In the genomic region with DNA sequence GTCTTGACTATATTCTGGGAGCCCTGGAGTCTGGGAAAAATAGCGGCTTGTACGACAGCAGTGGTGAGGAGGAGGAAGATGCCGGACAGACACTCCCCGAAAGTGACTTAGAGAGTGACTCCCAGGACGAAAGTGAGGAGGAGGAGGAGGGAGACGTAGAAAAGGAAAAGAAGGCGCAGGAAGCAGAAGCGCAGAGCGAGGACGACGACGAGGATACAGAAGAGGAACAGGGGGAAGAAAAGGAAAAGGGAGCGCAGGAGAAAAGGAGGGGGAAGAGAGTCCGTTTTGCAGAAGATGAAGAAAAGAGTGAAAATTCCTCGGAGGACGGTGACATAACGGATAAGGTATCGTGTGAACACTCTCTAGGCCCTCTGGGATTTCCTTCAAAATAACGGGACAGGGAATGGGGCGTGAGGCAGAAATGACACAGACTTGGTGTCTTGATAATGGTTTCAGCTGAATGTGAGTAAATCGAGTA, we compare ENCODE assay signal across 8 cellular contexts. TPM values are rescaled to one million over a fixed set of nuclear protein-coding genes. Genes with fewer than 3 reads are reported as not detected.
DNase-seq lines count a peak whose midpoint lies in the region; ATAC-seq and TF ChIP-seq lines count a peak whose summit lies in the region.

No MANE protein-coding gene starts in this region.

- H3K36me3 Mint-ChIP-seq in activated naive CD4-positive, alpha-beta T cell treated with anti-CD3 and anti-CD28 coated beads, Interleukin-2, amount 50 U/mL, for 72 hours: peaks cover 19 to 56% of the 10 kb centered on the region in 2 donors

- no peak for TF ChIP-seq EP300 in tibial nerve (IDR thresholded peaks at IDR 0.05)

- H3K27ac ChIP-seq in right atrium auricular region (no peak overlapping the region), tibial nerve (peak overlapping the region in 1 of 4 donors; percentile 62)

- WGBS in tibial nerve, 2 donors: 2 to 3% methylated on average over 21 of the region's 21 CpGs

- H3K9me3 ChIP-seq in right atrium auricular region: no peaks in the 10 kb centered on the region
- H3K9me3 ChIP-seq in tibial nerve: no peaks in the 10 kb centered on the region

- no peak for ATAC-seq in left cardiac atrium
- no peak for ATAC-seq in activated naive CD4-positive, alpha-beta T cell treated with anti-CD3 and anti-CD28 coated beads, Interleukin-2, amount 50 U/mL, for 72 hours

- H3K4me1 ChIP-seq in right atrium auricular region (peaks cover 0 to 27% of the 10 kb centered on the region in 2 donors), tibial nerve (peaks cover 0 to 55% (median 16%) of the 10 kb centered on the region in 4 donors)

- no peak for TF ChIP-seq POLR2A in tibial nerve (IDR thresholded peaks at IDR 0.05)

- DNase-seq in right atrium auricular region (ENCODE audit: low spot score) (no peak), left cardiac atrium (no peak), kidney tubule cell (ENCODE audit: low spot score) (peak; percentile 43), tibial nerve (ENCODE audit: low spot score in 2 of 2) (no peak), HuH-7 (ENCODE audit: low spot score) (no peak), T-helper 9 cell (no peak)
- no peak for DNase-seq in activated naive CD4-positive, alpha-beta T cell treated with anti-CD3 and anti-CD28 coated beads, Interleukin-2, amount 50 U/mL, for 72 hours (ENCODE audit: low spot score in 2 of 2)
- DNase-seq in stimulated activated CD4-positive, alpha-beta T cell treated with anti-CD3 and anti-CD28 coated beads, Interleukin-4, amount 100 ng/mL, for 24 hours: no peak

- TF ChIP-seq CTCF in right atrium auricular region (IDR thresholded peaks at IDR 0.05) (no peak), tibial nerve (IDR thresholded peaks at IDR 0.05) (no peak)

- H3K4me3 ChIP-seq in right atrium auricular region: peak overlapping the region; percentile 89 to 97
- H3K4me3 ChIP-seq in tibial nerve: peak overlapping the region; percentile 88 to 100 (median 94)

- intact Hi-C loops in left cardiac atrium (cut with DNase I): no loop called here

- H3K9me3 Mint-ChIP-seq in activated naive CD4-positive, alpha-beta T cell treated with anti-CD3 and anti-CD28 coated beads, Interleukin-2, amount 50 U/mL, for 72 hours: no peaks in the 10 kb centered on the region

- H3K27ac Mint-ChIP-seq in activated naive CD4-positive, alpha-beta T cell treated with anti-CD3 and anti-CD28 coated beads, Interleukin-2, amount 50 U/mL, for 72 hours: peak overlapping the region; percentile 89 to 95

- H3K36me3 ChIP-seq in right atrium auricular region (peaks cover 30% of the 10 kb centered on the region), tibial nerve (peaks cover 0 to 31% (median 7%) of the 10 kb centered on the region in 3 donors)

- H3K27me3 ChIP-seq in right atrium auricular region (no peaks in the 10 kb centered on the region), tibial nerve (peaks cover 0 to 9% of the 10 kb centered on the region in 2 donors)

RNA-seq across cellular contexts. Expression of a gene that starts 0.9 kb away (rescaled TPM):
- 1 to 10 TPM; 4.1 to 6.3 TPM for total RNA-seq in right atrium auricular region
- total RNA-seq in left cardiac atrium: 1 to 10 TPM; 8.9 to 9.4 TPM
- total RNA-seq in activated naive CD4-positive, alpha-beta T cell treated with anti-CD3 and anti-CD28 coated beads, Interleukin-2, amount 50 U/mL, for 72 hours: 10 to 100 TPM; 29.2 to 45.2 TPM
- 10 to 100 TPM; 23.3 to 41.5 (median 25.3) TPM for total RNA-seq in tibial nerve

RNA-seq across cellular contexts. Expression of a gene that starts 57.4 kb away (rescaled TPM):
- 10 to 100 TPM; 32.4 to 33.7 TPM for total RNA-seq in right atrium auricular region
- 10 to 100 TPM; 39.4 to 45.2 TPM for total RNA-seq in left cardiac atrium
- 10 to 100 TPM; 28.3 to 52.4 TPM for total RNA-seq in activated naive CD4-positive, alpha-beta T cell treated with anti-CD3 and anti-CD28 coated beads, Interleukin-2, amount 50 U/mL, for 72 hours
- total RNA-seq in tibial nerve: 100 to 1,000 TPM in 1 of 4 donors, 10 to 100 TPM in 3; 48.1 to 139 (median 77.3) TPM
